8 cellular contexts compared by ENCODE assay signal in the genomic region with DNA sequence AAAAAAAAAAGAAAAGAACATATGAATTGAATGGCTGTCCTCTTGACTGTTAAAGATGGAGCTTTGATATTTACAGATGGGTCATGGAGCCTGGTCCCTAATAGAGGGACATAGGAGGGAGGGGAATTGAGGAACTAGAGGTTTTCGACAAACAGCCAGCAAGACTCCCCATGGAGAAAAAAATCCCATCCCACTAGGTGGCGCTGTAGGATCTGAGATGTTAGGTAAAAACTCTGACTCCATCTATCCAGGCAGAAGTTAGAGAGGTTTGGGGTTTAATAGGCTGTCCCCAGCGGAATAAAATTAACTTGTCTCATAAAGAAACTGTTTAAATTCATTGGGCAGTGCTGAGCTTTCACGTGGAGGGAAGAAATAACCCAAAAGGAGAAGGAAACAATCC. TPM values are rescaled to one million over a fixed set of nuclear protein-coding genes. Genes with fewer than 3 reads are reported as not detected.
DNase-seq lines count a peak whose midpoint lies in the region; ATAC-seq and TF ChIP-seq lines count a peak whose summit lies in the region.

No MANE protein-coding gene starts in this region.

- peak overlapping the region; percentile 56 for H3K27ac Mint-ChIP-seq in activated T-cell treated with anti-CD3 and anti-CD28 coated beads, Interleukin-2, amount 50 U/mL, for 72 hours

- H3K9me2 ChIP-seq in PC-3 (replicated peaks; ENCODE audit: low read length) = no peaks in the 10 kb centered on the region

- no peaks in the 10 kb centered on the region for H3F3A ChIP-seq in PC-3 (ENCODE audit: low read length, unreplicated experiment)

- H3K36me3 ChIP-seq in PC-3 (ENCODE audit: low read depth, low read length) = peaks cover 15% of the 10 kb centered on the region; the same call in 1 of the 2 replicates

- H3K36me3 Mint-ChIP-seq in activated T-cell treated with anti-CD3 and anti-CD28 coated beads, Interleukin-2, amount 50 U/mL, for 72 hours (ENCODE audit: insufficient read depth in 2 of 2) = peaks cover 2 to 9% of the 10 kb centered on the region in 2 donors

- H3K4me3 ChIP-seq in GM12875 (ENCODE audit: low read depth, low read length) = no peak overlapping the region
- H3K4me3 ChIP-seq in PC-3 (ENCODE audit: low read length) = no peak overlapping the region

- H2AFZ ChIP-seq in PC-3 (ENCODE audit: low read length) = no peak overlapping the region

- in situ Hi-C loops in G401 (cut with HindIII; ENCODE audit: low sequenced_read_pairs) = no loop called here

- peak; percentile 69 for ATAC-seq in HG02759 (IDR thresholded peaks at IDR 0.05; ENCODE audit: unreplicated experiment)
- ATAC-seq in PC-3 = no peak
- ATAC-seq in activated T-cell treated with anti-CD3 and anti-CD28 coated beads, Interleukin-2, amount 50 U/mL, for 72 hours (replicated peaks in 1 of 2) = peak; percentile 49 to 53
- ATAC-seq in GM21576 (IDR thresholded peaks at IDR 0.05; ENCODE audit: unreplicated experiment) = no peak

- POLR2A ChIA-PET in PC-3 (lab: Charles Lee; ENCODE audit: unreplicated experiment) = no interaction called here

- H3K27ac ChIP-seq in PC-3 (ENCODE audit: low read length) = no peak overlapping the region

- H3K4me1 ChIP-seq in PC-3 (ENCODE audit: insufficient read depth, low read length) = no peaks in the 10 kb centered on the region

- H3K27me3 Mint-ChIP-seq in activated T-cell treated with anti-CD3 and anti-CD28 coated beads, Interleukin-2, amount 50 U/mL, for 72 hours (ENCODE audit: low read depth) = no peaks in the 10 kb centered on the region

- H3K9me3 Mint-ChIP-seq in activated T-cell treated with anti-CD3 and anti-CD28 coated beads, Interleukin-2, amount 50 U/mL, for 72 hours = no peaks in the 10 kb centered on the region

- peak overlapping the region; percentile 68 to 77 for H3K4me3 Mint-ChIP-seq in activated T-cell treated with anti-CD3 and anti-CD28 coated beads, Interleukin-2, amount 50 U/mL, for 72 hours

- TF ChIP-seq CTCF in GM12875 (IDR thresholded peaks at IDR 0.05; ENCODE audit: borderline replicate concordance, insufficient read depth, low read depth, low read length) (peak; percentile 58; the same call in 1 of the 2 replicates), PC-3 (conservative IDR thresholded peaks at IDR 0.05; ENCODE audit: low read depth, low read length) (peak; percentile 67)

- H3K4me1 Mint-ChIP-seq in activated T-cell treated with anti-CD3 and anti-CD28 coated beads, Interleukin-2, amount 50 U/mL, for 72 hours (ENCODE audit: low read depth) = peaks cover 26% of the 10 kb centered on the region

- H3K27me3 ChIP-seq in PC-3 (ENCODE audit: low read length) = no peaks in the 10 kb centered on the region

- DNase-seq in PC-3 (peak; percentile 72), foreskin melanocyte (peak; percentile 33), renal cortical epithelial cell (ENCODE audit: low read depth) (peak; percentile 28), G401 (ENCODE audit: low spot score) (no peak)
- DNase-seq in activated T-cell treated with anti-CD3 and anti-CD28 coated beads, Interleukin-2, amount 50 U/mL, for 72 hours = peak; percentile 75 to 80

- no peak overlapping the region for H3K4me2 ChIP-seq in PC-3 (ENCODE audit: low read length)

- no peaks in the 10 kb centered on the region for H4K20me1 ChIP-seq in PC-3 (ENCODE audit: low read length)

- H3K9me3 ChIP-seq in PC-3 (ENCODE audit: low read length) = peaks cover 15% of the 10 kb centered on the region; the same call in 1 of the 2 replicates

- H3K9ac ChIP-seq in PC-3 (ENCODE audit: low read length) = no peak overlapping the region

- intact Hi-C loops in PC-3 (cut with micrococcal nuclease) = no loop called here

- H3K79me2 ChIP-seq in PC-3 (ENCODE audit: low read length) = no peaks in the 10 kb centered on the region

- CTCF ChIA-PET in PC-3 (lab: Charles Lee) = no interaction called here

- BruUV-seq in PC-3 (replicated peaks; lab: Mats Ljungman, UMichigan) = no TSS peak

RNA-seq across cellular contexts. Expression of a gene that starts 45.9 kb away (rescaled TPM):
- total RNA-seq in PC-3 (2014; rRNA removed) (111 and 139 TPM in 2 replicates), renal cortical epithelial cell (22.2 and 51.9 TPM in 2 replicates)
- 100 to 1,000 TPM; 553 to 627 TPM for total RNA-seq in activated T-cell treated with anti-CD3 and anti-CD28 coated beads, Interleukin-2, amount 50 U/mL, for 72 hours
- total RNA-seq in G401 (2014; rRNA removed; shearing (Covaris generic)) = 270 and 334 TPM in 2 replicates

Comparison
In these comparisons a context has a peak if more than half of its experiments do, and no peak if none do; other contexts are left out.
1. ATAC-seq: peak in HG02759 (single experiment) and activated T-cell treated with anti-CD3 and anti-CD28 coated beads, Interleukin-2, amount 50 U/mL, for 72 hours (2 of 2); none in PC-3 (single experiment) and GM21576 (single experiment).